1 cellular context compared by ENCODE assay signal in genomic region chr3:43870110-43870509, GRCh38.
TF ChIP-seq lines count a peak whose summit lies in the region.

No MANE protein-coding gene starts in this region.

TF ChIP-seq in SK-N-SH, 30 proteins besides CTCF, POLR2A, EP300 and RAD21 (continued from another document):
- TF ChIP-seq REST (IDR thresholded peaks at IDR 0.05; ENCODE audit: low read depth, low read length) (no peak), EZH2phosphoT487 (IDR thresholded peaks at IDR 0.05; ENCODE audit: borderline replicate concordance, low read depth) (no peak), GATA2 (CRISPR knock-in tag; IDR thresholded peaks at IDR 0.05) (no peak), FOSL2 (IDR thresholded peaks at IDR 0.05; ENCODE audit: borderline replicate concordance, low read depth) (peak; percentile 94), PBX3 (IDR thresholded peaks at IDR 0.05) (peak; percentile 80), ELF1 (IDR thresholded peaks at IDR 0.05) (no peak), TCF12 (IDR thresholded peaks at IDR 0.05) (peak; percentile 92), RXRA (IDR thresholded peaks at IDR 0.05; ENCODE audit: borderline replicate concordance, low read depth) (peak; percentile 54; the same call in 1 of the 2 replicates), POLR2AphosphoS5 (IDR thresholded peaks at IDR 0.05; ENCODE audit: low read depth, low read length) (peak; percentile 65; the same call in 1 of the 2 replicates), JUND (IDR thresholded peaks at IDR 0.05) (peak; percentile 91), RFX5 (IDR thresholded peaks at IDR 0.05; ENCODE audit: low read length) (no peak)
- TF ChIP-seq, protein P1, sequence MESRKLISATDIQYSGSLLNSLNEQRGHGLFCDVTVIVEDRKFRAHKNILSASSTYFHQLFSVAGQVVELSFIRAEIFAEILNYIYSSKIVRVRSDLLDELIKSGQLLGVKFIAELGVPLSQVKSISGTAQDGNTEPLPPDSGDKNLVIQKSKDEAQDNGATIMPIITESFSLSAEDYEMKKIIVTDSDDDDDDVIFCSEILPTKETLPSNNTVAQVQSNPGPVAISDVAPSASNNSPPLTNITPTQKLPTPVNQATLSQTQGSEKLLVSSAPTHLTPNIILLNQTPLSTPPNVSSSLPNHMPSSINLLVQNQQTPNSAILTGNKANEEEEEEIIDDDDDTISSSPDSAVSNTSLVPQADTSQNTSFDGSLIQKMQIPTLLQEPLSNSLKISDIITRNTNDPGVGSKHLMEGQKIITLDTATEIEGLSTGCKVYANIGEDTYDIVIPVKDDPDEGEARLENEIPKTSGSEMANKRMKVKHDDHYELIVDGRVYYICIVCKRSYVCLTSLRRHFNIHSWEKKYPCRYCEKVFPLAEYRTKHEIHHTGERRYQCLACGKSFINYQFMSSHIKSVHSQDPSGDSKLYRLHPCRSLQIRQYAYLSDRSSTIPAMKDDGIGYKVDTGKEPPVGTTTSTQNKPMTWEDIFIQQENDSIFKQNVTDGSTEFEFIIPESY (IDR thresholded peaks at IDR 0.05; ENCODE audit: borderline replicate concordance, low read depth): 0 out of 2 replicates have a peak, but pooled peaks have one; percentile 27
- TF ChIP-seq, protein P2, sequence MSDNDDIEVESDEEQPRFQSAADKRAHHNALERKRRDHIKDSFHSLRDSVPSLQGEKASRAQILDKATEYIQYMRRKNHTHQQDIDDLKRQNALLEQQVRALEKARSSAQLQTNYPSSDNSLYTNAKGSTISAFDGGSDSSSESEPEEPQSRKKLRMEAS (IDR thresholded peaks at IDR 0.05; ENCODE audit: low read depth): peak; percentile 63; the same call in 1 of the 2 replicates
TF ChIP-seq in SK-N-SH: peak in this region for 12.
